Comparison of ENCODE assay signal across 8 cellular contexts in genomic region chr6:56038764-56039163, GRCh38.
"Had no signal": no experiment of that assay in that cellular context is flagged by ENCODE, and none has a peak within 500 bp of the region (broad histone marks: within the 10 kb centered on the region; RNA-seq: fewer than 3 reads in every experiment).

No MANE protein-coding gene starts in this region.

- H3K4me3 ChIP-seq: GM12878 had no signal

- FAIRE-seq: G401.6, GM12878, GM12891, GM12892, GM18507, GM19239 had no signal

- ATAC-seq: GM12878 had no signal

- DNase-seq: GDM1, GF-D8 had no signal
